18 cellular contexts compared by ENCODE assay signal in genomic region chr2:30365201-30365600, GRCh38.
DNase-seq lines count a peak whose midpoint lies in the region; TF ChIP-seq lines count a peak whose summit lies in the region.
"Had no signal": no experiment of that assay in that cellular context is flagged by ENCODE, and none has a peak within 500 bp of the region (broad histone marks: within the 10 kb centered on the region; RNA-seq: fewer than 3 reads in every experiment).

No MANE protein-coding gene starts in this region.

- peaks cover 80% of the 10 kb centered on the region for H3K4me1 Mint-ChIP-seq in HFFc6 (ENCODE audit: low read depth)

- no peaks in the 10 kb centered on the region for H3K36me3 ChIP-seq in smooth muscle cell (ENCODE audit: low read depth)
- H3K36me3 ChIP-seq: BE2C, HAP-1, Peyer's patch had no signal

- no peak overlapping the region for H3K4me3 ChIP-seq in smooth muscle cell
- H3K4me3 ChIP-seq: HAP-1, Peyer's patch had no signal

- H3K9me3 Mint-ChIP-seq in HFFc6 = peaks cover 4% of the 10 kb centered on the region; the same call in 1 of the 2 replicates

- H3K4me3 Mint-ChIP-seq in HFFc6 = no peak overlapping the region

- no peaks in the 10 kb centered on the region for H3K79me2 ChIP-seq in smooth muscle cell (ENCODE audit: low read depth)

- no peak overlapping the region for H3K4me2 ChIP-seq in smooth muscle cell

- 94% methylated on average over 10 of the region's 10 CpGs for WGBS in smooth muscle cell (ENCODE audit: low lambda C conversion rate)

- no peaks in the 10 kb centered on the region for H4K20me1 ChIP-seq in smooth muscle cell (ENCODE audit: low read depth)

- H3K27ac Mint-ChIP-seq in HFFc6 = peak overlapping the region; percentile 86; the same call in 1 of the 2 replicates

- H3K27ac ChIP-seq in smooth muscle cell (ENCODE audit: low read depth) = peak overlapping the region; percentile 69

- no peak for TF ChIP-seq CTCF in HFFc6 (IDR thresholded peaks at IDR 0.05)
- TF ChIP-seq CTCF in smooth muscle cell (IDR thresholded peaks at IDR 0.05; ENCODE audit: borderline replicate concordance, insufficient read depth, poor library complexity, severe bottlenecking) = no peak

- peaks cover 10% of the 10 kb centered on the region for H3K36me3 Mint-ChIP-seq in HFFc6 (ENCODE audit: low read depth)

- no peak overlapping the region for H3K9ac ChIP-seq in smooth muscle cell (ENCODE audit: low read depth)

- DNase-seq in HFFc6 (no peak), SW480 (ENCODE audit: low spot score) (peak; percentile 80), islet precursor cell (peak; percentile 56), smooth muscle cell (lab: John Stamatoyannopoulos, UW; ENCODE audit: unreplicated experiment) (no peak), 8988T (no peak), SKM-1 treated with dmso at 0.1 percent for 144 hours (lab: John Stamatoyannopoulos, UW; ENCODE audit: unreplicated experiment) (no peak)
- no peak for DNase-seq in activated T-cell treated with anti-CD3 and anti-CD28 coated beads, Interleukin-2, amount 50 U/mL, for 48 hours
- DNase-seq: BE2C, EL, GF-D8, KG1, NCI-H1105, NCI-H146, NCI-H2029, NCI-H2227 treated with DMSO at 0.1 percent for 48 hours, NCI-H510A, Peyer's patch had no signal

- peaks cover 5% of the 10 kb centered on the region for H3K4me1 ChIP-seq in smooth muscle cell (ENCODE audit: low read depth)
- H3K4me1 ChIP-seq: BE2C, HAP-1 had no signal

- H2AFZ ChIP-seq in smooth muscle cell (ENCODE audit: low read depth) = no peak overlapping the region

- H3K27me3 ChIP-seq in smooth muscle cell (ENCODE audit: low read depth) = no peaks in the 10 kb centered on the region
- H3K27me3 ChIP-seq: BE2C, Peyer's patch had no signal

- no peaks in the 10 kb centered on the region for H3K27me3 Mint-ChIP-seq in HFFc6 (ENCODE audit: insufficient read depth)

- H3F3A ChIP-seq in smooth muscle cell (ENCODE audit: low read depth) = peaks cover 4% of the 10 kb centered on the region

- H3K9me3 ChIP-seq in smooth muscle cell (replicated peaks; ENCODE audit: low read depth) = no peaks in the 10 kb centered on the region
- H3K9me3 ChIP-seq: BE2C, HAP-1, Peyer's patch had no signal

Comparison
In these comparisons a context has a peak if more than half of its experiments do, and no peak if none do; other contexts are left out.
1. DNase-seq: peak in SW480 (single experiment) and islet precursor cell (single experiment); none in HFFc6 (single experiment), smooth muscle cell (single experiment), activated T-cell treated with anti-CD3 and anti-CD28 coated beads, Interleukin-2, amount 50 U/mL, for 48 hours (0 of 2), 8988T (single experiment) and SKM-1 treated with dmso at 0.1 percent for 144 hours (single experiment).